Comparison of ENCODE assay signal across 8 cellular contexts in genomic region chr5:139275536-139276297, GRCh38. TPM values are rescaled to one million over a fixed set of nuclear protein-coding genes. Genes with fewer than 3 reads are reported as not detected.
DNase-seq lines count a peak whose midpoint lies in the region; ATAC-seq, FAIRE-seq and TF ChIP-seq lines count a peak whose summit lies in the region.
"Had no signal": no experiment of that assay in that cellular context is flagged by ENCODE, and none has a peak within 500 bp of the region (broad histone marks: within the 10 kb centered on the region; RNA-seq: fewer than 3 reads in every experiment).

No MANE protein-coding gene starts in this region.

- no peaks in the 10 kb centered on the region for H3K9me3 ChIP-seq in osteoblast (ENCODE audit: low read depth, low read length)

- peak; percentile 60 for FAIRE-seq in GM18507 (lab: Jason Lieb, UNC)
- no peak for FAIRE-seq in bronchial epithelial cell (lab: Jason Lieb, UNC)

- peaks cover 21% of the 10 kb centered on the region for H3K36me3 ChIP-seq in bronchial epithelial cell (ENCODE audit: control insufficient read depth, insufficient read depth, low read length)
- H3K36me3 ChIP-seq in osteoblast (ENCODE audit: insufficient read depth, low read length), result peaks cover 46% of the 10 kb centered on the region

- H4K20me1 ChIP-seq in osteoblast (ENCODE audit: insufficient read depth, low read length), result peaks cover 8% of the 10 kb centered on the region

- no peak for ATAC-seq in GM21717 (IDR thresholded peaks at IDR 0.05; ENCODE audit: unreplicated experiment)

- H3K4me2 ChIP-seq in osteoblast (ENCODE audit: insufficient read depth, low read length), result peak overlapping the region; percentile 65

- peak overlapping the region; percentile 26 for H3K4me3 ChIP-seq in bronchial epithelial cell (ENCODE audit: low read depth, low read length)
- H3K4me3 ChIP-seq in osteoblast (ENCODE audit: insufficient read depth, low read length), result peak overlapping the region; percentile 41

- no peak for TF ChIP-seq CTCF in bronchial epithelial cell (IDR thresholded peaks at IDR 0.05; ENCODE audit: insufficient read depth, low read length, severe bottlenecking)
- no peak for TF ChIP-seq CTCF in osteoblast (IDR thresholded peaks at IDR 0.05; ENCODE audit: extremely low read depth, low read depth, low read length)

- peaks cover 41% of the 10 kb centered on the region for H3K79me2 ChIP-seq in osteoblast (ENCODE audit: insufficient read depth, low read length)

- no peak overlapping the region for H2AFZ ChIP-seq in osteoblast (ENCODE audit: low read length)

- H3K27ac ChIP-seq in osteoblast (ENCODE audit: low read depth, low read length), result no peak overlapping the region

- H3K27me3 ChIP-seq in bronchial epithelial cell (ENCODE audit: control insufficient read depth, insufficient read depth, low read length) (no peaks in the 10 kb centered on the region), osteoblast (ENCODE audit: insufficient read depth, low read length) (no peaks in the 10 kb centered on the region)

- DNase-seq in GM18507 (ENCODE audit: extremely low spot score, insufficient read length, low read depth) (no peak), NCI-H2029 treated with DMSO at 0.1 percent for 48 hours (lab: John Stamatoyannopoulos, UW) (peak; percentile 82), bronchial epithelial cell (ENCODE audit: low read depth) (peak; percentile 65), osteoblast (ENCODE audit: insufficient read length, low spot score, missing footprints) (no peak), HK-2 (ENCODE audit: unreplicated experiment) (no peak), NCI-H187 treated with DMSO at 0.1 percent for 48 hours (lab: John Stamatoyannopoulos, UW) (no peak)
- DNase-seq: stimulated activated CD4-positive, alpha-beta T cell treated with anti-CD3 and anti-CD28 coated beads, Interleukin-2, amount 100 ng/mL, for 48 hours had no signal

- H3K4me1 ChIP-seq in osteoblast (ENCODE audit: insufficient read depth, low read length), result peaks cover 56% of the 10 kb centered on the region

RNA-seq across cellular contexts. Expression of gene MATR3, which starts 17.8 kb away (rescaled TPM):
- total RNA-seq in bronchial epithelial cell (171 and 173 TPM in 2 replicates), osteoblast (263 and 284 TPM in 2 replicates)

Comparison
In these comparisons a context has a peak if more than half of its experiments do, and no peak if none do; other contexts are left out.
1. DNase-seq: peak in NCI-H2029 treated with DMSO at 0.1 percent for 48 hours (single experiment) and bronchial epithelial cell (single experiment); none in GM18507 (single experiment), osteoblast (single experiment), HK-2 (single experiment) and NCI-H187 treated with DMSO at 0.1 percent for 48 hours (single experiment).